Comparison of ENCODE assay signal across 9 cellular contexts in genomic region chr20:3414122-3414521, GRCh38. TPM values are rescaled to one million over a fixed set of nuclear protein-coding genes. Genes with fewer than 3 reads are reported as not detected.
"Had no signal": no experiment of that assay in that cellular context is flagged by ENCODE, and none has a peak within 500 bp of the region (broad histone marks: within the 10 kb centered on the region; RNA-seq: fewer than 3 reads in every experiment).

No MANE protein-coding gene starts in this region.

- DNase-seq: GM23248, GOT3, H7, Karpas-422, KBM-7 had no signal

- H3K36me3 ChIP-seq: HAP-1 had no signal

- H2AFZ ChIP-seq: GM23248 had no signal

- H3K4me2 ChIP-seq: KMS-11 had no signal

- H3K4me1 ChIP-seq: HAP-1 had no signal

- H3K9ac ChIP-seq: GM23248, KMS-11 had no signal

- H3K4me3 ChIP-seq: GM23248, HAP-1 had no signal

- H3K27ac ChIP-seq: GM23248, KMS-11 had no signal

- FAIRE-seq: HTR-8/SVneo had no signal

RNA-seq across cellular contexts. Expression of gene DNAAF9, which starts 6.7 kb away (rescaled TPM):
- total RNA-seq: HT-29 had no signal
